Comparison of ENCODE assay signal across 14 cellular contexts in genomic region chr3:38583688-38584087, GRCh38.
"Had no signal": no experiment of that assay in that cellular context is flagged by ENCODE, and none has a peak within 500 bp of the region (broad histone marks: within the 10 kb centered on the region; RNA-seq: fewer than 3 reads in every experiment).

No MANE protein-coding gene starts in this region.

- H2AFZ ChIP-seq: hepatocyte had no signal

- ATAC-seq: activated T-cell treated with anti-CD3 and anti-CD28 coated beads, Interleukin-2, amount 50 U/mL, for 4 hours; right cardiac atrium had no signal

- H3K27me3 ChIP-seq: hepatocyte, SJSA1 had no signal

- H3K27ac ChIP-seq: hepatocyte, prostate gland, SJSA1 had no signal

- H3K9me3 Mint-ChIP-seq: activated T-cell treated with anti-CD3 and anti-CD28 coated beads, Interleukin-2, amount 50 U/mL, for 4 hours; nephron; stimulated activated naive CD8-positive, alpha-beta T cell treated with anti-CD3 and anti-CD28 coated beads, Interleukin-15, Interleukin-2, amounts not matched to agents 100 ng/mL and 50 ng/mL, for 24 hours; T-helper 1 cell treated with Interleukin-12 subunit alpha and Interleukin-12 subunit beta and Interleukin-4 antibody, amounts not matched to agents 30 μg/mL and 1 μg/mL, for 36 hours had no signal

- H3K36me3 ChIP-seq: prostate gland, SJSA1 had no signal

- H3K9me3 ChIP-seq: prostate gland, SJSA1 had no signal

- DNase-seq: activated CD4-positive, alpha-beta T cell treated with anti-CD3 and anti-CD28 coated beads, Interleukin-2, amount 50 U/mL, for 4 hours; activated CD4-positive, CD25-positive, alpha-beta regulatory T cell treated with anti-CD3 and anti-CD28 coated beads, Interleukin-2, amount 50 U/mL, for 72 hours; activated gamma-delta T cell; activated T-cell treated with anti-CD3 and anti-CD28 coated beads, Interleukin-2, amount 50 U/mL, for 4 hours; foreskin fibroblast; midbrain; right cardiac atrium had no signal

- H3K36me3 Mint-ChIP-seq: activated naive CD8-positive, alpha-beta T cell had no signal

- H3K27me3 Mint-ChIP-seq: activated naive CD8-positive, alpha-beta T cell; stimulated activated naive CD8-positive, alpha-beta T cell treated with anti-CD3 and anti-CD28 coated beads, Interleukin-15, Interleukin-2, amounts not matched to agents 100 ng/mL and 50 ng/mL, for 24 hours had no signal

- H3K27ac Mint-ChIP-seq: activated naive CD8-positive, alpha-beta T cell; nephron; stimulated activated naive CD8-positive, alpha-beta T cell treated with anti-CD3 and anti-CD28 coated beads, Interleukin-15, Interleukin-2, amounts not matched to agents 100 ng/mL and 50 ng/mL, for 24 hours; T-helper 1 cell treated with Interleukin-12 subunit alpha and Interleukin-12 subunit beta and Interleukin-4 antibody, amounts not matched to agents 30 μg/mL and 1 μg/mL, for 36 hours had no signal

- H3K4me3 Mint-ChIP-seq: activated naive CD8-positive, alpha-beta T cell; activated T-cell treated with anti-CD3 and anti-CD28 coated beads, Interleukin-2, amount 50 U/mL, for 4 hours; nephron; stimulated activated naive CD8-positive, alpha-beta T cell treated with anti-CD3 and anti-CD28 coated beads, Interleukin-15, Interleukin-2, amounts not matched to agents 100 ng/mL and 50 ng/mL, for 24 hours; T-helper 1 cell treated with Interleukin-12 subunit alpha and Interleukin-12 subunit beta and Interleukin-4 antibody, amounts not matched to agents 30 μg/mL and 1 μg/mL, for 36 hours had no signal

- H3K4me3 ChIP-seq: hepatocyte, prostate gland, SJSA1 had no signal

- H3K4me2 ChIP-seq: hepatocyte had no signal

- H3K79me2 ChIP-seq: hepatocyte had no signal

- H3K4me1 ChIP-seq: prostate gland, SJSA1 had no signal
